In genomic region chr1:27527857-27528700, GRCh38 we compare ENCODE assay signal across 1 cellular context.
TF ChIP-seq lines count a peak whose summit lies in the region.

No MANE protein-coding gene starts in this region.

TF ChIP-seq in HCT116, 20 proteins besides CTCF, POLR2A, EP300 and RAD21 (continued from another document):
- TF ChIP-seq YY1 (IDR thresholded peaks at IDR 0.05; ENCODE audit: extremely low read depth, insufficient replicate concordance, low read depth, low read length) (peak; percentile 70), TCF7L2 (IDR thresholded peaks at IDR 0.05; ENCODE audit: borderline replicate concordance, extremely low read depth, insufficient read depth, insufficient read length) (peak; percentile 87), FOSL1 (IDR thresholded peaks at IDR 0.05; ENCODE audit: low read depth) (no peak), SP1 (IDR thresholded peaks at IDR 0.05; ENCODE audit: low read depth) (no peak), ZFX (IDR thresholded peaks at IDR 0.05) (peak; percentile 86; the same call in 1 of the 2 replicates), POLR2AphosphoS5 (IDR thresholded peaks at IDR 0.05; ENCODE audit: low read depth, low read length) (peak; percentile 81), CBX3 (IDR thresholded peaks at IDR 0.05; ENCODE audit: low read depth) (no peak), CEBPB (IDR thresholded peaks at IDR 0.05; ENCODE audit: low read depth) (no peak)
